ENCODE assay signal across 8 cellular contexts in genomic region chr5:54645888-54646284, GRCh38.
DNase-seq lines count a peak whose midpoint lies in the region; ATAC-seq and TF ChIP-seq lines count a peak whose summit lies in the region.

No MANE protein-coding gene starts in this region.

- TF ChIP-seq CTCF in ascending aorta (IDR thresholded peaks at IDR 0.05) (no peak), lung (IDR thresholded peaks at IDR 0.05; ENCODE audit: control extremely low read depth, extremely low read depth) (no peak), testis (IDR thresholded peaks at IDR 0.05) (no peak)

- WGBS in lung, 2 donors: 54 to 55% methylated on average over 2 of the region's 2 CpGs
- 17 to 19% methylated on average over 2 of the region's 2 CpGs for WGBS in testis, 2 donors

- peak overlapping the region; percentile 48 for H3K4me3 Mint-ChIP-seq in activated CD4-positive, alpha-beta T cell treated with anti-CD3 and anti-CD28 coated beads, Interleukin-2, amount 10 ng/mL, durations not matched to agents 7 days and 5 days

- intact Hi-C loops in ascending aorta (cut with DNase I) (loop anchor here (2.0 to 5.0 kb wide), 4 partner anchors 15 to 199 kb away; no protein-coding TSS in a partner anchor), testis (cut with DNase I; ENCODE audit: low total_unique reads) (no loop called here)

- ATAC-seq in lung (ENCODE audit: insufficient read depth, low FRiP score): peak; percentile 7
- ATAC-seq in HG03378 (IDR thresholded peaks at IDR 0.05; ENCODE audit: unreplicated experiment): no peak

- H3K9me3 ChIP-seq in ascending aorta: no peaks in the 10 kb centered on the region
- no peaks in the 10 kb centered on the region for H3K9me3 ChIP-seq in lung (ENCODE audit: control insufficient read depth in 2 of 2, insufficient read depth in 1 of 2, low read length in 1 of 2)
- no peaks in the 10 kb centered on the region for H3K9me3 ChIP-seq in testis

- H3K4me1 Mint-ChIP-seq in activated CD4-positive, alpha-beta T cell treated with anti-CD3 and anti-CD28 coated beads, Interleukin-2, amount 10 ng/mL, durations not matched to agents 7 days and 5 days: peaks cover 61% of the 10 kb centered on the region

- H3K36me3 ChIP-seq in ascending aorta (no peaks in the 10 kb centered on the region), lung (ENCODE audit: control insufficient read depth in 2 of 2, insufficient read depth in 2 of 2, low read length in 2 of 2) (no peaks in the 10 kb centered on the region), testis (ENCODE audit: low read depth, missing control alignments) (no peaks in the 10 kb centered on the region)

- H3K36me3 Mint-ChIP-seq in activated CD4-positive, alpha-beta T cell treated with anti-CD3 and anti-CD28 coated beads, Interleukin-2, amount 10 ng/mL, durations not matched to agents 7 days and 5 days (ENCODE audit: low read depth): peaks cover 14% of the 10 kb centered on the region

- H3K27me3 Mint-ChIP-seq in activated CD4-positive, alpha-beta T cell treated with anti-CD3 and anti-CD28 coated beads, Interleukin-2, amount 10 ng/mL, durations not matched to agents 7 days and 5 days: no peaks in the 10 kb centered on the region

- POLR2A ChIA-PET in activated CD4-positive, alpha-beta T cell treated with anti-CD3 and anti-CD28 coated beads, Interleukin-2, amount 10 ng/mL, durations not matched to agents 7 days and 5 days (lab: Charles Lee): interaction anchor here (0.7 to 1.1 kb wide), 2 partner anchors 28 to 34 kb away, joined by 3 to 5 read pairs; no protein-coding TSS in a partner anchor

- H3K27ac Mint-ChIP-seq in activated CD4-positive, alpha-beta T cell treated with anti-CD3 and anti-CD28 coated beads, Interleukin-2, amount 10 ng/mL, durations not matched to agents 7 days and 5 days: peak overlapping the region; percentile 99

- H3K27me3 ChIP-seq in ascending aorta (no peaks in the 10 kb centered on the region), lung (ENCODE audit: control insufficient read depth, insufficient read depth) (no peaks in the 10 kb centered on the region), testis (no peaks in the 10 kb centered on the region)

- TF ChIP-seq POLR2A in testis (IDR thresholded peaks at IDR 0.05): no peak

- CTCF ChIA-PET in activated CD4-positive, alpha-beta T cell treated with anti-CD3 and anti-CD28 coated beads, Interleukin-2, amount 10 ng/mL, durations not matched to agents 7 days and 5 days (lab: Charles Lee): interaction anchor here (0.7 to 2.8 kb wide), 4 partner anchors 18 to 129 kb away, joined by 3 to 10 read pairs (median 3); partner anchors contain the start of gene SNX18

- H3K4me3 ChIP-seq in ascending aorta (peak overlapping the region; percentile 34 to 55), lung (no peak overlapping the region), testis (no peak overlapping the region)

- H3K27ac ChIP-seq in ascending aorta (peak overlapping the region; percentile 89 to 93), lung (ENCODE audit: low read depth in 1 of 2, low read length in 1 of 2) (peak overlapping the region in 1 of 2 donors; percentile 72), testis (peak overlapping the region; percentile 73 to 90)

- H3K9me3 Mint-ChIP-seq in activated CD4-positive, alpha-beta T cell treated with anti-CD3 and anti-CD28 coated beads, Interleukin-2, amount 10 ng/mL, durations not matched to agents 7 days and 5 days: peaks cover 7% of the 10 kb centered on the region

- DNase-seq in activated CD4-positive, alpha-beta T cell treated with anti-CD3 and anti-CD28 coated beads, Interleukin-2, amount 10 ng/mL, durations not matched to agents 7 days and 5 days: no peak
- no peak for DNase-seq in activated CD4-positive, alpha-beta T cell treated with anti-CD3 and anti-CD28 coated beads for 4 hours
- no peak for DNase-seq in ascending aorta (ENCODE audit: low spot score in 2 of 2)
- DNase-seq in lung (ENCODE audit: low spot score): no peak
- DNase-seq in testis: no peak
- DNase-seq in stimulated activated CD4-positive, alpha-beta T cell treated with anti-CD3 and anti-CD28 coated beads, Interleukin-2, amount 100 ng/mL, for 48 hours: no peak
- no peak for DNase-seq in retina

- H3K4me1 ChIP-seq in ascending aorta: peaks cover 11 to 45% of the 10 kb centered on the region in 2 donors
- H3K4me1 ChIP-seq in lung (ENCODE audit: control insufficient read depth in 2 of 2, insufficient read depth in 2 of 2, low read length in 2 of 2): peaks cover 3 to 12% of the 10 kb centered on the region in 2 donors
- peaks cover 26% of the 10 kb centered on the region for H3K4me1 ChIP-seq in testis

Comparison
In these comparisons a context has a peak if more than half of its experiments do, and no peak if none do; other contexts are left out.
1. H3K4me3 ChIP-seq: peak in ascending aorta (2 of 2); none in lung (single experiment) and testis (0 of 2).